Comparison of ENCODE assay signal across 29 cellular contexts in genomic region chr11:37527545-37527944, GRCh38.
"Had no signal": no experiment of that assay in that cellular context is flagged by ENCODE, and none has a peak within 500 bp of the region (broad histone marks: within the 10 kb centered on the region; RNA-seq: fewer than 3 reads in every experiment).

No MANE protein-coding gene starts in this region.

- H3K4me1 ChIP-seq: colonic mucosa, esophagus muscularis mucosa, esophagus squamous epithelium, foreskin keratinocyte, gastrocnemius medialis, gastroesophageal sphincter, heart left ventricle, heart right ventricle had no signal

- DNase-seq: colonic mucosa; cortex of kidney; dermis blood vessel endothelial cell; dorsolateral prefrontal cortex; effector CD4-positive, alpha-beta T cell; effector CD8-positive, alpha-beta T cell; effector memory CD4-positive, alpha-beta T cell; effector memory CD8-positive, alpha-beta T cell; endodermal cell; erythroblast; esophagus squamous epithelium; foreskin fibroblast; foreskin keratinocyte; foreskin melanocyte; gastrocnemius medialis; glutamatergic neuron; head of caudate nucleus; heart left ventricle; heart right ventricle had no signal

- ATAC-seq: effector memory CD8-positive, alpha-beta T cell; esophagus mucosa; foreskin keratinocyte; gastrocnemius medialis; gastroesophageal sphincter; heart left ventricle; heart right ventricle had no signal

- H3K27ac Mint-ChIP-seq: dendritic cell treated with granulocyte-macrophage colony-stimulating factor and Interleukin-4, amounts not matched to agents 40 ng/mL and 50 ng/mL, for 4 days; effector memory CD8-positive, alpha-beta T cell; endodermal cell had no signal

- H2AFZ ChIP-seq: hepatocyte had no signal

- H3K4me3 ChIP-seq: colonic mucosa, coronary artery, dorsolateral prefrontal cortex, esophagus muscularis mucosa, esophagus squamous epithelium, gastrocnemius medialis, gastroesophageal sphincter, heart left ventricle, heart right ventricle, hepatocyte had no signal

- H3K79me2 ChIP-seq: hepatocyte had no signal

- H3K27me3 ChIP-seq: colonic mucosa, dorsolateral prefrontal cortex, esophagus muscularis mucosa, esophagus squamous epithelium, foreskin keratinocyte, gastrocnemius medialis, gastroesophageal sphincter, heart left ventricle, heart right ventricle, hepatocyte had no signal

- H3K4me2 ChIP-seq: hepatocyte had no signal

- H3K4me3 Mint-ChIP-seq: dendritic cell treated with granulocyte-macrophage colony-stimulating factor and Interleukin-4, amounts not matched to agents 40 ng/mL and 50 ng/mL, for 4 days; effector memory CD8-positive, alpha-beta T cell; endodermal cell had no signal

- H3K9me3 ChIP-seq: esophagus muscularis mucosa, gastrocnemius medialis, gastroesophageal sphincter had no signal

- H3K36me3 ChIP-seq: colonic mucosa, esophagus muscularis mucosa, esophagus squamous epithelium, gastrocnemius medialis, gastroesophageal sphincter, heart left ventricle, heart right ventricle had no signal

- H3K27me3 Mint-ChIP-seq: dendritic cell treated with granulocyte-macrophage colony-stimulating factor and Interleukin-4, amounts not matched to agents 40 ng/mL and 50 ng/mL, for 4 days; effector memory CD8-positive, alpha-beta T cell had no signal

- H3K27ac ChIP-seq: colonic mucosa, coronary artery, dorsolateral prefrontal cortex, epithelial cell of prostate, esophagus muscularis mucosa, esophagus squamous epithelium, foreskin keratinocyte, gastrocnemius medialis, gastroesophageal sphincter, heart left ventricle, heart right ventricle, hepatocyte had no signal

- FAIRE-seq: endometrium, endothelial cell of umbilical vein, frontal cortex had no signal
